2 cellular contexts compared by ENCODE assay signal in genomic region chr6:51339728-51340127, GRCh38.
TF ChIP-seq lines count a peak whose summit lies in the region.

No MANE protein-coding gene starts in this region.

TF ChIP-seq in H1, 55 proteins besides CTCF, POLR2A, EP300 and RAD21:
- peak; percentile 65 for TF ChIP-seq CREB1 (IDR thresholded peaks at IDR 0.05)
- no peak for TF ChIP-seq FOSL1 (IDR thresholded peaks at IDR 0.05; ENCODE audit: insufficient read depth, low read depth, low read length)
- peak; percentile 79 for TF ChIP-seq JUN (IDR thresholded peaks at IDR 0.05; ENCODE audit: low read depth, low read length)
- peak; percentile 95 for TF ChIP-seq JUND (IDR thresholded peaks at IDR 0.05; ENCODE audit: low read length)

TF ChIP-seq in HEK293T, 16 proteins besides CTCF, POLR2A, EP300 and RAD21:
- TF ChIP-seq HDGF (IDR thresholded peaks at IDR 0.05; ENCODE audit: borderline replicate concordance) (no peak), SUZ12 (IDR thresholded peaks at IDR 0.05) (no peak), ELF4 (IDR thresholded peaks at IDR 0.05) (no peak), FOXM1 (IDR thresholded peaks at IDR 0.05; ENCODE audit: borderline replicate concordance) (no peak), LEF1 (IDR thresholded peaks at IDR 0.05; ENCODE audit: borderline replicate concordance) (no peak), NFRKB (IDR thresholded peaks at IDR 0.05) (no peak), FOXA1 (IDR thresholded peaks at IDR 0.05) (no peak), ZNF384 (IDR thresholded peaks at IDR 0.05) (no peak), BHLHE40 (IDR thresholded peaks at IDR 0.05; ENCODE audit: borderline replicate concordance) (no peak), TARDBP (IDR thresholded peaks at IDR 0.05) (no peak), PKNOX1 (IDR thresholded peaks at IDR 0.05) (no peak), CTBP1 (IDR thresholded peaks at IDR 0.05; ENCODE audit: borderline replicate concordance) (no peak), SP1 (IDR thresholded peaks at IDR 0.05) (no peak), L3MBTL2 (conservative IDR thresholded peaks at IDR 0.05) (no peak), ARNT (IDR thresholded peaks at IDR 0.05) (no peak), FOXK2 (IDR thresholded peaks at IDR 0.05) (no peak)
